Comparison of ENCODE assay signal across 16 cellular contexts in genomic region chr7:91030680-91031079, GRCh38.
DNase-seq lines count a peak whose midpoint lies in the region; ATAC-seq and TF ChIP-seq lines count a peak whose summit lies in the region.
"Had no signal": no experiment of that assay in that cellular context is flagged by ENCODE, and none has a peak within 500 bp of the region (broad histone marks: within the 10 kb centered on the region; RNA-seq: fewer than 3 reads in every experiment).

No MANE protein-coding gene starts in this region.

- POLR2A ChIA-PET in WTC11 (lab: Charles Lee) = no interaction called here

- peak overlapping the region; percentile 80 for H3K27ac ChIP-seq in HUES48 (ENCODE audit: low read depth, low read length)

- peaks cover 10% of the 10 kb centered on the region for H3K36me3 Mint-ChIP-seq in WTC11
- peaks cover 22 to 39% of the 10 kb centered on the region in 2 donors for H3K36me3 Mint-ChIP-seq in stimulated activated naive B cell treated with anti-CD40 and anti-IgM and Interleukin-4, amounts not matched to agents 10 μg/mL and 1 μg/mL and 100 μg/mL, for 72 hours

- H3K9me3 Mint-ChIP-seq in WTC11 = peaks cover 15% of the 10 kb centered on the region
- peaks cover 3 to 7% of the 10 kb centered on the region in 2 donors for H3K9me3 Mint-ChIP-seq in stimulated activated naive B cell treated with anti-CD40 and anti-IgM and Interleukin-4, amounts not matched to agents 10 μg/mL and 1 μg/mL and 100 μg/mL, for 72 hours

- no peak for DNase-seq in WTC11 (ENCODE audit: low spot score)
- DNase-seq in stimulated activated naive B cell treated with anti-CD40 and anti-IgM and Interleukin-4, amounts not matched to agents 10 μg/mL and 1 μg/mL and 100 μg/mL, for 72 hours = no peak
- DNase-seq in DMS79 (lab: John Stamatoyannopoulos, UW) = no peak
- DNase-seq: ACHN, KBM-7, NCI-H187, NCI-H226, NCI-H524 treated with DMSO at 0.1 percent for 48 hours, OCI-M1, SHP77, SK-N-SH had no signal

- no peaks in the 10 kb centered on the region for H3K36me3 ChIP-seq in HUES48 (ENCODE audit: control insufficient read depth, insufficient read depth, low read length)
- no peaks in the 10 kb centered on the region for H3K36me3 ChIP-seq in iPS-15b (ENCODE audit: control insufficient read depth, insufficient read depth, low read length)

- H3K9me3 ChIP-seq in HUES48 (ENCODE audit: control insufficient read depth, insufficient read depth, low read length) (no peaks in the 10 kb centered on the region), iPS-15b (ENCODE audit: control insufficient read depth, insufficient read depth, low read length) (no peaks in the 10 kb centered on the region)
- H3K9me3 ChIP-seq: SK-N-SH had no signal

- peak overlapping the region; percentile 80 for H3K27ac Mint-ChIP-seq in WTC11
- peak overlapping the region; percentile 42 for H3K27ac Mint-ChIP-seq in stimulated activated naive B cell treated with anti-CD40 and anti-IgM and Interleukin-4, amounts not matched to agents 10 μg/mL and 1 μg/mL and 100 μg/mL, for 72 hours

- H3K9ac ChIP-seq in HUES48 (ENCODE audit: low read depth, low read length) (peak overlapping the region; percentile 29; the same call in 1 of the 2 replicates), iPS-15b (ENCODE audit: low read depth, low read length) (no peak overlapping the region)
- H3K9ac ChIP-seq: SK-N-SH had no signal

- ATAC-seq in WTC11 (peak; percentile 69), HG03175 (IDR thresholded peaks at IDR 0.05; ENCODE audit: unreplicated experiment) (no peak), GM21390 (IDR thresholded peaks at IDR 0.05; ENCODE audit: unreplicated experiment) (no peak)
- ATAC-seq in stimulated activated naive B cell treated with anti-CD40 and anti-IgM and Interleukin-4, amounts not matched to agents 10 μg/mL and 1 μg/mL and 100 μg/mL, for 72 hours (replicated peaks) = no peak
- ATAC-seq: HCT116 had no signal

- H3K27me3 ChIP-seq in HUES48 (ENCODE audit: control insufficient read depth, insufficient read depth, low read length) (no peaks in the 10 kb centered on the region), iPS-15b (ENCODE audit: control insufficient read depth, insufficient read depth, low read length) (no peaks in the 10 kb centered on the region)

- H3K4me3 ChIP-seq in HUES48 (ENCODE audit: low read depth, low read length) = no peak overlapping the region
- H3K4me3 ChIP-seq in iPS-15b (ENCODE audit: low read depth, low read length) = peak overlapping the region; percentile 14

- H3K4me1 Mint-ChIP-seq in WTC11 = peaks cover 66% of the 10 kb centered on the region
- H3K4me1 Mint-ChIP-seq in stimulated activated naive B cell treated with anti-CD40 and anti-IgM and Interleukin-4, amounts not matched to agents 10 μg/mL and 1 μg/mL and 100 μg/mL, for 72 hours = peaks cover 10 to 40% of the 10 kb centered on the region in 2 donors

- TF ChIP-seq CTCF in WTC11 (IDR thresholded peaks at IDR 0.05) = no peak

- H3K4me1 ChIP-seq in HUES48 (ENCODE audit: control insufficient read depth, insufficient read depth, low read length) (peaks cover 44% of the 10 kb centered on the region), iPS-15b (ENCODE audit: control insufficient read depth, insufficient read depth, low read length) (peaks cover 20% of the 10 kb centered on the region)

- CTCF ChIA-PET in WTC11 (lab: Charles Lee) = no interaction called here

- no peaks in the 10 kb centered on the region for H3K27me3 Mint-ChIP-seq in WTC11 (ENCODE audit: low read depth)
- no peaks in the 10 kb centered on the region for H3K27me3 Mint-ChIP-seq in stimulated activated naive B cell treated with anti-CD40 and anti-IgM and Interleukin-4, amounts not matched to agents 10 μg/mL and 1 μg/mL and 100 μg/mL, for 72 hours

- H3K4me3 Mint-ChIP-seq in WTC11 = peak overlapping the region; percentile 13; the same call in 1 of the 2 replicates
- H3K4me3 Mint-ChIP-seq in stimulated activated naive B cell treated with anti-CD40 and anti-IgM and Interleukin-4, amounts not matched to agents 10 μg/mL and 1 μg/mL and 100 μg/mL, for 72 hours = no peak overlapping the region

TF ChIP-seq in WTC11, 78 proteins besides CTCF, POLR2A, EP300 and RAD21:
- TF ChIP-seq ESRRA (CRISPR knock-in tag; IDR thresholded peaks at IDR 0.05; ENCODE audit: borderline replicate concordance) (no peak), ZNF281 (CRISPR knock-in tag; IDR thresholded peaks at IDR 0.05) (no peak), PRDM15 (CRISPR knock-in tag; IDR thresholded peaks at IDR 0.05) (no peak), CREB1 (CRISPR knock-in tag; IDR thresholded peaks at IDR 0.05) (no peak), ZSCAN18 (CRISPR knock-in tag; IDR thresholded peaks at IDR 0.05) (no peak), CREM (CRISPR knock-in tag; IDR thresholded peaks at IDR 0.05) (no peak), FOXJ3 (CRISPR knock-in tag; IDR thresholded peaks at IDR 0.05; ENCODE audit: borderline replicate concordance) (no peak), NR1H2 (CRISPR knock-in tag; IDR thresholded peaks at IDR 0.05) (no peak), TP53 (CRISPR knock-in tag; IDR thresholded peaks at IDR 0.05) (no peak), SP1 (CRISPR knock-in tag; conservative IDR thresholded peaks at IDR 0.05) (no peak), ZBTB21 (CRISPR knock-in tag; IDR thresholded peaks at IDR 0.05; ENCODE audit: borderline replicate concordance) (no peak), HMGA2 (CRISPR knock-in tag; IDR thresholded peaks at IDR 0.05) (no peak), NR2C2 (CRISPR knock-in tag; IDR thresholded peaks at IDR 0.05) (no peak), CBFB (CRISPR knock-in tag; IDR thresholded peaks at IDR 0.05; ENCODE audit: low read depth) (no peak), IRF1 (CRISPR knock-in tag; IDR thresholded peaks at IDR 0.05) (no peak)
